1 cellular context compared by ENCODE assay signal in the genomic region with DNA sequence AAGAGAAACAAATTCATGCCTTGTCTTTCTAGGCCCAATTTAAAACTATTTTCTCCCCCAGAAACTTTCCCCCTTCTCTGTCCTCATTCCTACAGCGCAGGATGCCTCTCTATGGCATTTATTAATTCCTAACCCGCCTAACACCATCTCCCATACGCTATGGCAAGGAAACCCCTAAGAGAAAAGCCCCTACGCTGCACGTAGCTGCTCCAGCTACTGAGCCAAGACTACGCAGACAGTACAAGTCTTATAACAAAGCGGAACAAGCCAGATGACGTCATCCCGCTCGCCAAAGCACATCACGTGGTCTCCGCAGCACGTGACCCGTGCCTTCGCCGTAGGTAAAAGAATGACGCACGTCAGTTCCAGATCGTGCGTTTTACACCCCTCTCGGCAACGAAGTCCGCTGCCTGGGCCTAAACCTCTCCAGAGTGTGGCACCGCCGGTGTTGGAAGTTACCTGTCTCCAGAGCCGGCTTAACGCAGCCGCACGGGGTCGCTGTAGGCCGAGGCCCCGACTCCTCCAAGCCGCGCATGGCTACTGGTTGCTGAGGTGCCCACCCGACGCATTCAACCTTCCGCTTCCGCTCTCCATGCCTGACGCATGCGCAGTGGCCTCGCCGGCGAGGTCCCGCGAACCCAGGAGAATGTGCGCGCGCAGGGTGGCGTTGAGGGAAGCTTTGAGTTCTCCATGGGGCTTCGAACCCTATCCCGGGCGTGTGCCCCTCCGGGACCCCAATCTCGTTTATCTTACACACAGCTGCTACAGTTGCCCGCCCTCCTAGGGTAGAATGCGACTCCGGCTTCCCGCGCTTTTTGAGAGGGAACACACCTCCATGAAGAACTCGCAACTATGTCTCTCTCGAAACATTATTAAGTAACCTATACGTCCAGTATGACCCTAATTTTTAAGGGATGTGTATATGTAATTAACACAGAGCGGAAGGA.
TF ChIP-seq lines count a peak whose summit lies in the region.

Gene TRMO, minus strand, starts transcription at position 542 of the 947 bp plus-strand sequence. Its CDS starts 7 bp downstream, at position 535.

TF ChIP-seq in K562, 482 proteins besides CTCF, POLR2A, EP300 and RAD21 (continued from another document and continues in another):
- TF ChIP-seq HMGXB4 (CRISPR knock-in tag; IDR thresholded peaks at IDR 0.05) (peak; percentile 87; the same call in 1 of the 2 replicates), TFAP4 (CRISPR knock-in tag; IDR thresholded peaks at IDR 0.05; ENCODE audit: borderline replicate concordance) (peak; percentile 82), ZNF79 (CRISPR knock-in tag; IDR thresholded peaks at IDR 0.05; ENCODE audit: low read depth) (peak; percentile 83), NBN (IDR thresholded peaks at IDR 0.05; ENCODE audit: low read depth) (peak; percentile 99), DIDO1 (tag; IDR thresholded peaks at IDR 0.05; ENCODE audit: low read depth) (peak; percentile 90), HDAC8 (tag; IDR thresholded peaks at IDR 0.05) (peak; percentile 73; the same call in 1 of the 2 replicates), ZNF175 (CRISPR knock-in tag; IDR thresholded peaks at IDR 0.05; ENCODE audit: low read depth) (peak; percentile 97), KHSRP (IDR thresholded peaks at IDR 0.05) (peak; percentile 91), HDAC3 (IDR thresholded peaks at IDR 0.05; ENCODE audit: borderline replicate concordance, partially characterized antibody) (peak; percentile 84), CXXC5 (CRISPR knock-in tag; IDR thresholded peaks at IDR 0.05) (peak; percentile 98), GMEB1 (CRISPR knock-in tag; IDR thresholded peaks at IDR 0.05) (peak; percentile 93), GTF2F1 (IDR thresholded peaks at IDR 0.05; ENCODE audit: low read depth, low read length) (no peak; the same call in 1 of the 2 replicates), RUNX1 (IDR thresholded peaks at IDR 0.05; ENCODE audit: low read depth) (0 out of 2 replicates have a peak, but pooled peaks have one; percentile 65), MAZ (CRISPR knock-in tag; conservative IDR thresholded peaks at IDR 0.05 in 1 of 2, IDR thresholded peaks at IDR 0.05 in 1 of 2) (peak; percentile 71 to 91; a peak in 3 of 4 replicates), NEUROD1 (IDR thresholded peaks at IDR 0.05; ENCODE audit: borderline replicate concordance, low read depth, low read length, partially characterized antibody) (peak; percentile 69), MCM2 (IDR thresholded peaks at IDR 0.05; ENCODE audit: low read depth) (no peak), HSF4 (CRISPR knock-in tag; IDR thresholded peaks at IDR 0.05; ENCODE audit: borderline replicate concordance) (peak; percentile 66; the same call in 1 of the 2 replicates), POLR2H (tag; IDR thresholded peaks at IDR 0.05; ENCODE audit: low read depth) (peak; percentile 97), SAFB2 (IDR thresholded peaks at IDR 0.05; ENCODE audit: borderline replicate concordance, low read depth, low read length, severe bottlenecking) (no peak), TGIF2 (CRISPR knock-in tag; IDR thresholded peaks at IDR 0.05) (no peak; the same call in 1 of the 2 replicates), NELFE (IDR thresholded peaks at IDR 0.05; ENCODE audit: insufficient read depth, insufficient read length) (no peak), SLC30A9 (CRISPR knock-in tag; IDR thresholded peaks at IDR 0.05) (peak; percentile 81), RCOR1 (IDR thresholded peaks at IDR 0.05; ENCODE audit: borderline replicate concordance in 1 of 2, low read depth in 2 of 2, low read length in 2 of 2) (no peak), ETV1 (tag; conservative IDR thresholded peaks at IDR 0.05; ENCODE audit: low read depth) (peak; percentile 77), ZNF24 (IDR thresholded peaks at IDR 0.05) (peak; percentile 72; the same call in 1 of the 2 replicates), SREBF1 (IDR thresholded peaks at IDR 0.05; ENCODE audit: borderline replicate concordance, low read depth, low read length) (0 out of 2 replicates have a peak, but pooled peaks have one; percentile 9), TAF7 (tag; IDR thresholded peaks at IDR 0.05) (peak; percentile 76), POLR2AphosphoS5 (IDR thresholded peaks at IDR 0.05; ENCODE audit: control insufficient read depth, insufficient read depth, low read depth, low read length) (peak; percentile 94), MTA1 (IDR thresholded peaks at IDR 0.05; ENCODE audit: borderline replicate concordance) (peak; percentile 95), MED1 (CRISPR knock-in tag; IDR thresholded peaks at IDR 0.05; ENCODE audit: borderline replicate concordance) (no peak), NCOA6 (IDR thresholded peaks at IDR 0.05) (no peak), THAP7 (CRISPR knock-in tag; IDR thresholded peaks at IDR 0.05) (peak; percentile 81; the same call in 1 of the 2 replicates), CHAMP1 (IDR thresholded peaks at IDR 0.05) (0 out of 2 replicates have a peak, but pooled peaks have one; percentile 70), ZNF668 (CRISPR knock-in tag; IDR thresholded peaks at IDR 0.05) (0 out of 2 replicates have a peak, but pooled peaks have one; percentile 4), ZNF217 (CRISPR knock-in tag; IDR thresholded peaks at IDR 0.05) (no peak), NR4A1 (CRISPR knock-in tag; IDR thresholded peaks at IDR 0.05) (peak; percentile 97), NR4A1 (tag; IDR thresholded peaks at IDR 0.05) (0 out of 2 replicates have a peak, but pooled peaks have one; percentile 83), ZFPM2 (CRISPR knock-in tag; IDR thresholded peaks at IDR 0.05) (0 out of 2 replicates have a peak, but pooled peaks have one; percentile 43), HMG20A (CRISPR knock-in tag; conservative IDR thresholded peaks at IDR 0.05) (no peak), NFYB (IDR thresholded peaks at IDR 0.05; ENCODE audit: extremely low read depth, insufficient read length) (no peak), ZNF77 (CRISPR knock-in tag; IDR thresholded peaks at IDR 0.05) (0 out of 2 replicates have a peak, but pooled peaks have one; percentile 57), SMAD3 (CRISPR knock-in tag; conservative IDR thresholded peaks at IDR 0.05) (peak; percentile 77; the same call in 1 of the 2 replicates), ELF1 (tag; IDR thresholded peaks at IDR 0.05) (peak; percentile 89), ASH1L (IDR thresholded peaks at IDR 0.05; ENCODE audit: borderline replicate concordance, low read depth, partially characterized antibody) (peak; percentile 36), POLR2B (IDR thresholded peaks at IDR 0.05; ENCODE audit: low read depth, partially characterized antibody) (peak; percentile 98), HDGF (IDR thresholded peaks at IDR 0.05) (no peak), ZBTB5 (IDR thresholded peaks at IDR 0.05) (no peak), HIVEP1 (CRISPR knock-in tag; IDR thresholded peaks at IDR 0.05) (peak; percentile 93)
- TF ChIP-seq, protein P1, sequence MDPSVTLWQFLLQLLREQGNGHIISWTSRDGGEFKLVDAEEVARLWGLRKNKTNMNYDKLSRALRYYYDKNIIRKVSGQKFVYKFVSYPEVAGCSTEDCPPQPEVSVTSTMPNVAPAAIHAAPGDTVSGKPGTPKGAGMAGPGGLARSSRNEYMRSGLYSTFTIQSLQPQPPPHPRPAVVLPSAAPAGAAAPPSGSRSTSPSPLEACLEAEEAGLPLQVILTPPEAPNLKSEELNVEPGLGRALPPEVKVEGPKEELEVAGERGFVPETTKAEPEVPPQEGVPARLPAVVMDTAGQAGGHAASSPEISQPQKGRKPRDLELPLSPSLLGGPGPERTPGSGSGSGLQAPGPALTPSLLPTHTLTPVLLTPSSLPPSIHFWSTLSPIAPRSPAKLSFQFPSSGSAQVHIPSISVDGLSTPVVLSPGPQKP (CRISPR knock-in tag; IDR thresholded peaks at IDR 0.05) = no peak
- TF ChIP-seq, protein P2, sequence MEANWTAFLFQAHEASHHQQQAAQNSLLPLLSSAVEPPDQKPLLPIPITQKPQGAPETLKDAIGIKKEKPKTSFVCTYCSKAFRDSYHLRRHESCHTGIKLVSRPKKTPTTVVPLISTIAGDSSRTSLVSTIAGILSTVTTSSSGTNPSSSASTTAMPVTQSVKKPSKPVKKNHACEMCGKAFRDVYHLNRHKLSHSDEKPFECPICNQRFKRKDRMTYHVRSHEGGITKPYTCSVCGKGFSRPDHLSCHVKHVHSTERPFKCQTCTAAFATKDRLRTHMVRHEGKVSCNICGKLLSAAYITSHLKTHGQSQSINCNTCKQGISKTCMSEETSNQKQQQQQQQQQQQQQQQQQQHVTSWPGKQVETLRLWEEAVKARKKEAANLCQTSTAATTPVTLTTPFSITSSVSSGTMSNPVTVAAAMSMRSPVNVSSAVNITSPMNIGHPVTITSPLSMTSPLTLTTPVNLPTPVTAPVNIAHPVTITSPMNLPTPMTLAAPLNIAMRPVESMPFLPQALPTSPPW (CRISPR knock-in tag; IDR thresholded peaks at IDR 0.05) = peak; percentile 43; the same call in 1 of the 2 replicates
- TF ChIP-seq, protein P3, sequence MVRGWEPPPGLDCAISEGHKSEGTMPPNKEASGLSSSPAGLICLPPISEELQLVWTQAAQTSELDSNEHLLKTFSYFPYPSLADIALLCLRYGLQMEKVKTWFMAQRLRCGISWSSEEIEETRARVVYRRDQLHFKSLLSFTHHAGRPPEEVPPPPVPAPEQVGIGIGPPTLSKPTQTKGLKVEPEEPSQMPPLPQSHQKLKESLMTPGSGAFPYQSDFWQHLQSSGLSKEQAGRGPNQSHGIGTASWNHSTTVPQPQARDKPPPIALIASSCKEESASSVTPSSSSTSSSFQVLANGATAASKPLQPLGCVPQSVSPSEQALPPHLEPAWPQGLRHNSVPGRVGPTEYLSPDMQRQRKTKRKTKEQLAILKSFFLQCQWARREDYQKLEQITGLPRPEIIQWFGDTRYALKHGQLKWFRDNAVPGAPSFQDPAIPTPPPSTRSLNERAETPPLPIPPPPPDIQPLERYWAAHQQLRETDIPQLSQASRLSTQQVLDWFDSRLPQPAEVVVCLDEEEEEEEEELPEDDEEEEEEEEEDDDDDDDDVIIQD (CRISPR knock-in tag; IDR thresholded peaks at IDR 0.05) = peak; percentile 94
